8 cellular contexts compared by ENCODE assay signal in genomic region chr19:47240996-47241918, GRCh38. TPM values are rescaled to one million over a fixed set of nuclear protein-coding genes. Genes with fewer than 3 reads are reported as not detected.
DNase-seq lines count a peak whose midpoint lies in the region; ATAC-seq, FAIRE-seq and TF ChIP-seq lines count a peak whose summit lies in the region.

No MANE protein-coding gene starts in this region.

- H3K18ac ChIP-seq in mesenchymal stem cell (ENCODE audit: low read depth in 1 of 2, low read length in 2 of 2), result peak overlapping the region; percentile 63 to 90

- peak overlapping the region; percentile 38 for H2AK5ac ChIP-seq in mesenchymal stem cell (ENCODE audit: low read length, severe bottlenecking)

- H3K23ac ChIP-seq in mesenchymal stem cell (ENCODE audit: low read length in 2 of 2), result no peak overlapping the region

- H2AFZ ChIP-seq in mesenchymal stem cell (ENCODE audit: low read depth, low read length), result no peak overlapping the region

- H4K8ac ChIP-seq in mesenchymal stem cell (ENCODE audit: low read length), result peak overlapping the region; percentile 45

- peak overlapping the region; percentile 78 to 98 for H2BK12ac ChIP-seq in mesenchymal stem cell (ENCODE audit: low read length in 2 of 2)

- DNase-seq in GM12892 (ENCODE audit: insufficient read length) (no peak), NCI-H2171 (lab: John Stamatoyannopoulos, UW) (peak; percentile 81), mesenchymal stem cell (peak; percentile 87), GDM1 (lab: John Stamatoyannopoulos, UW) (no peak)
- peak; percentile 91 for DNase-seq in activated CD4-positive, alpha-beta T cell treated with anti-CD3 and anti-CD28 coated beads, Interleukin-2, amount 50 U/mL, for 4 hours
- DNase-seq in stimulated activated CD8-positive, alpha-beta memory T cell treated with anti-CD3 and anti-CD28 coated beads, Interleukin-7, amount 100 ng/mL, for 1 hour (ENCODE audit: low read depth in 2 of 2), result peak; percentile 61 to 72

- peak overlapping the region; percentile 86 for H2BK15ac ChIP-seq in mesenchymal stem cell (ENCODE audit: low read depth, poor library complexity, severe bottlenecking)

- no peak for ATAC-seq in GM18519 (IDR thresholded peaks at IDR 0.05; ENCODE audit: low FRiP score, unreplicated experiment)

- peak overlapping the region; percentile 64 for H3K9ac ChIP-seq in mesenchymal stem cell (ENCODE audit: low read length)

- no peaks in the 10 kb centered on the region for H3K36me3 ChIP-seq in mesenchymal stem cell (ENCODE audit: control insufficient read depth in 1 of 2, insufficient read depth in 2 of 2, low read depth in 1 of 2, low read length in 2 of 2)

- H3K9me3 ChIP-seq in mesenchymal stem cell (ENCODE audit: control insufficient read depth, low read length), result no peaks in the 10 kb centered on the region

- WGBS in mesenchymal stem cell, result 26% methylated on average over 9 of the region's 27 CpGs

- TF ChIP-seq POLR2A in GM12892 (IDR thresholded peaks at IDR 0.05; ENCODE audit: low read depth, low read length), result no peak

- H3K4me2 ChIP-seq in mesenchymal stem cell (ENCODE audit: low read length, poor library complexity, severe bottlenecking), result peak overlapping the region; percentile 12

- peak overlapping the region; percentile 31 for H3K27ac ChIP-seq in cingulate gyrus (ENCODE audit: low read depth, low read length)
- peak overlapping the region; percentile 17 for H3K27ac ChIP-seq in mesenchymal stem cell (ENCODE audit: low read length, poor library complexity, severe bottlenecking)

- peak overlapping the region; percentile 90 for H2BK120ac ChIP-seq in mesenchymal stem cell (ENCODE audit: low read depth, low read length)

- H2BK5ac ChIP-seq in mesenchymal stem cell (ENCODE audit: low read depth, low read length, poor library complexity, severe bottlenecking), result no peak overlapping the region

- H4K91ac ChIP-seq in mesenchymal stem cell (ENCODE audit: low read length), result peak overlapping the region; percentile 94

- H3K4me1 ChIP-seq in mesenchymal stem cell (ENCODE audit: control insufficient read depth, insufficient read depth, low read depth, low read length), result peaks cover 37% of the 10 kb centered on the region

- peak; percentile 67 for FAIRE-seq in GM12892 (lab: Jason Lieb, UNC)

- H3K27me3 ChIP-seq in mesenchymal stem cell (ENCODE audit: control insufficient read depth in 1 of 2, insufficient read depth in 1 of 2, low read length in 2 of 2), result peaks cover 0 to 11% of the 10 kb centered on the region in 2 experiments

- H3K79me1 ChIP-seq in mesenchymal stem cell (replicated peaks; ENCODE audit: low read length, poor library complexity, severe bottlenecking), result no peaks in the 10 kb centered on the region

- H3K4ac ChIP-seq in mesenchymal stem cell (ENCODE audit: low read depth in 1 of 2, low read length in 2 of 2), result peak overlapping the region; percentile 7 to 55

- H3K14ac ChIP-seq in mesenchymal stem cell (ENCODE audit: low read length in 2 of 2), result peak overlapping the region in 1 of 2 experiments; percentile 22

- peak overlapping the region in 1 of 2 experiments; percentile 4 for H3K4me3 ChIP-seq in mesenchymal stem cell (ENCODE audit: insufficient read depth in 1 of 2, low read depth in 1 of 2, low read length in 2 of 2)

RNA-seq across cellular contexts. Expression of gene BBC3, which starts 10.3 kb away (rescaled TPM):
- 6.5 TPM for polyA plus RNA-seq in GM12892 (2012; ENCODE audit: missing spikeins)
- 7.2 TPM for polyA plus RNA-seq in mesenchymal stem cell (2013, experiment 1 of 2)
- polyA plus RNA-seq in mesenchymal stem cell (2013, experiment 2 of 2), result 7.0 TPM

RNA-seq across cellular contexts. Expression of gene CCDC9, which starts 15.1 kb away (rescaled TPM):
- polyA plus RNA-seq in GM12892 (2012; ENCODE audit: missing spikeins), result 8.4 TPM
- polyA plus RNA-seq in mesenchymal stem cell (2013, experiment 1 of 2), result 16.8 TPM
- 18.0 TPM for polyA plus RNA-seq in mesenchymal stem cell (2013, experiment 2 of 2)

RNA-seq across cellular contexts. Expression of gene INAFM1, which starts 33.4 kb away (rescaled TPM):
- 0.98 TPM for polyA plus RNA-seq in GM12892 (2012; ENCODE audit: missing spikeins)
- polyA plus RNA-seq in mesenchymal stem cell (2013, experiment 1 of 2), result 10.7 TPM
- polyA plus RNA-seq in mesenchymal stem cell (2013, experiment 2 of 2), result 11.4 TPM

Comparison
In these comparisons a context has a peak if more than half of its experiments do, and no peak if none do; other contexts are left out.
1. DNase-seq: peak in NCI-H2171 (single experiment), activated CD4-positive, alpha-beta T cell treated with anti-CD3 and anti-CD28 coated beads, Interleukin-2, amount 50 U/mL, for 4 hours (2 of 2), mesenchymal stem cell (single experiment) and stimulated activated CD8-positive, alpha-beta memory T cell treated with anti-CD3 and anti-CD28 coated beads, Interleukin-7, amount 100 ng/mL, for 1 hour (2 of 2); none in GM12892 (single experiment) and GDM1 (single experiment).